Comparison of ENCODE assay signal across 8 cellular contexts in genomic region chr10:63866075-63866746, GRCh38.
DNase-seq lines count a peak whose midpoint lies in the region; ATAC-seq and TF ChIP-seq lines count a peak whose summit lies in the region.

No MANE protein-coding gene starts in this region.

- peak; percentile 81 for TF ChIP-seq CTCF in neural crest cell (conservative IDR thresholded peaks at IDR 0.05)

- no peak overlapping the region for H3K27ac Mint-ChIP-seq in neural crest cell (ENCODE audit: unreplicated experiment)

- DNase-seq in DMS 273 treated with DMSO at 0.1 percent for 48 hours (lab: John Stamatoyannopoulos, UW) (peak; percentile 9), NOMO-1 treated with DMSO at 0.1 percent for 48 hours (lab: John Stamatoyannopoulos, UW; ENCODE audit: unreplicated experiment) (peak; percentile 47), fibroblast of peridontal ligament (ENCODE audit: extremely low read depth) (peak; percentile 53), neural crest cell (ENCODE audit: low read depth, low spot score) (peak; percentile 74), ureter (ENCODE audit: low spot score) (peak; percentile 46)
- peak; percentile 28 for DNase-seq in activated T-cell treated with anti-CD3 and anti-CD28 coated beads, Interleukin-2, amount 50 U/mL, for 1 hour

- peaks cover 19% of the 10 kb centered on the region for H3K27me3 Mint-ChIP-seq in neural crest cell (ENCODE audit: low read depth)

- ATAC-seq in GM19372 (IDR thresholded peaks at IDR 0.05; ENCODE audit: low read depth, unreplicated experiment): peak; percentile 86
- peak; percentile 94 for ATAC-seq in HG03354 (IDR thresholded peaks at IDR 0.05; ENCODE audit: poor library complexity, severe bottlenecking, unreplicated experiment)

- peaks cover 12% of the 10 kb centered on the region for H3K4me1 Mint-ChIP-seq in neural crest cell

- no peak overlapping the region for H3K4me3 Mint-ChIP-seq in neural crest cell

- no peaks in the 10 kb centered on the region for H3K36me3 Mint-ChIP-seq in neural crest cell (ENCODE audit: low read depth)

- H3K9me3 Mint-ChIP-seq in neural crest cell: no peaks in the 10 kb centered on the region

Comparison
In these comparisons a context has a peak if more than half of its experiments do, and no peak if none do; other contexts are left out.
1. Peak in every context shown above with its lines: DNase-seq and ATAC-seq.
2. DNase-seq: peak in every context shown above with its lines; median percentile 74 in neural crest cell; 53 in fibroblast of peridontal ligament; 47 in NOMO-1 treated with DMSO at 0.1 percent for 48 hours; 46 in ureter; 28 in activated T-cell treated with anti-CD3 and anti-CD28 coated beads, Interleukin-2, amount 50 U/mL, for 1 hour; 9 in DMS 273 treated with DMSO at 0.1 percent for 48 hours.